ENCODE assay signal across 20 cellular contexts in the genomic region with DNA sequence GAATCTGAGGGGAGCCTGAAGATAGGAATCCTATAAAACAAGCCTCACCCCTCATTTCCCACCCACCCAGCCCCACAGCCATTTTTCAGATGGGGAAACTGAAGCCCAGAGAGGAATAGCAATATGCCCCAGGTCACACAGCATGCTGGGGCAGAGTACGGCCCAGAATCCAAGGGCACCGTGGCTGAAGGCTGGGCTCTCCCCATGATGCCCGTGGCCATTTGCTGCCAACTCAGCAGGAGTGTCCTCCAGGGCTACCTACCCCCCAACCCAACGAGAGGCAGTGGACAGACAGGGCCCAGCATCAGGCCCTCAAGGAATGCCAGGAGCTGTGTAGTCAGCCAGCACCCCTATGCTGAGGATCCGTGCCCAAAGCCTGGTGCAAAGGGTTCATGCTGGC. TPM values are rescaled to one million over a fixed set of nuclear protein-coding genes. Genes with fewer than 3 reads are reported as not detected.
"Had no signal": no experiment of that assay in that cellular context is flagged by ENCODE, and none has a peak within 500 bp of the region (broad histone marks: within the 10 kb centered on the region; RNA-seq: fewer than 3 reads in every experiment).

No MANE protein-coding gene starts in this region.

- DNase-seq: activated T-cell treated with anti-CD3 and anti-CD28 coated beads, Interleukin-2, amount 50 U/mL, for 1 hour; adrenal gland; effector CD8-positive, alpha-beta T cell; erythroblast; foreskin keratinocyte; glutamatergic neuron; immature natural killer cell; kidney glomerular epithelial cell; nephron progenitor cell; stimulated activated CD4-positive, alpha-beta T cell treated with anti-CD3 and anti-CD28 coated beads, Interleukin-2, amount 100 ng/mL, for 48 hours; stimulated activated CD8-positive, alpha-beta memory T cell treated with anti-CD3 and anti-CD28 coated beads, Interleukin-4, amount 100 ng/mL, for 48 hours; stimulated activated naive B cell treated with anti-CD40 and anti-IgM and Interleukin-4, amounts not matched to agents 10 μg/mL and 1 μg/mL and 100 μg/mL, for 72 hours; T1000; thyroid gland had no signal

- H3K27ac Mint-ChIP-seq: activated naive CD8-positive, alpha-beta T cell; activated T-helper 17 cell treated with anti-CD3 and anti-CD28 coated beads, Interleukin-2, amount 50 U/mL, for 72 hours; dendritic cell treated with granulocyte-macrophage colony-stimulating factor and Interleukin-4, amounts not matched to agents 40 ng/mL and 50 ng/mL, for 4 days; memory B cell; nephron progenitor cell had no signal

- H3K9me3 Mint-ChIP-seq: activated T-helper 17 cell treated with anti-CD3 and anti-CD28 coated beads, Interleukin-2, amount 50 U/mL, for 72 hours; dendritic cell treated with granulocyte-macrophage colony-stimulating factor and Interleukin-4, amounts not matched to agents 40 ng/mL and 50 ng/mL, for 4 days; immature natural killer cell; memory B cell; nephron progenitor cell; stimulated activated naive B cell treated with anti-CD40 and anti-IgM and Interleukin-4, amounts not matched to agents 10 μg/mL and 1 μg/mL and 100 μg/mL, for 72 hours; WTC11 had no signal

- ATAC-seq: activated T-helper 17 cell treated with anti-CD3 and anti-CD28 coated beads, Interleukin-2, amount 50 U/mL, for 72 hours; foreskin keratinocyte; stimulated activated naive B cell treated with anti-CD40 and anti-IgM and Interleukin-4, amounts not matched to agents 10 μg/mL and 1 μg/mL and 100 μg/mL, for 72 hours; WTC11 had no signal

- H3K4me3 Mint-ChIP-seq: activated naive CD8-positive, alpha-beta T cell; activated T-helper 17 cell treated with anti-CD3 and anti-CD28 coated beads, Interleukin-2, amount 50 U/mL, for 72 hours; dendritic cell treated with granulocyte-macrophage colony-stimulating factor and Interleukin-4, amounts not matched to agents 40 ng/mL and 50 ng/mL, for 4 days; immature natural killer cell; memory B cell; nephron progenitor cell; stimulated activated naive B cell treated with anti-CD40 and anti-IgM and Interleukin-4, amounts not matched to agents 10 μg/mL and 1 μg/mL and 100 μg/mL, for 72 hours; WTC11 had no signal

- H3K36me3 Mint-ChIP-seq: activated naive CD8-positive, alpha-beta T cell; immature natural killer cell; memory B cell; stimulated activated naive B cell treated with anti-CD40 and anti-IgM and Interleukin-4, amounts not matched to agents 10 μg/mL and 1 μg/mL and 100 μg/mL, for 72 hours; WTC11 had no signal

- H3K27ac ChIP-seq: adrenal gland, foreskin keratinocyte, hepatocyte had no signal

- H3K27me3 Mint-ChIP-seq: activated naive CD8-positive, alpha-beta T cell; activated T-helper 17 cell treated with anti-CD3 and anti-CD28 coated beads, Interleukin-2, amount 50 U/mL, for 72 hours had no signal

RNA-seq across cellular contexts. Expression of a gene that starts 8.5 kb away (rescaled TPM):
- total RNA-seq: activated T-helper 17 cell treated with anti-CD3 and anti-CD28 coated beads, Interleukin-2, amount 50 U/mL, for 72 hours had no signal
